ENCODE assay signal across 8 cellular contexts in the genomic region with DNA sequence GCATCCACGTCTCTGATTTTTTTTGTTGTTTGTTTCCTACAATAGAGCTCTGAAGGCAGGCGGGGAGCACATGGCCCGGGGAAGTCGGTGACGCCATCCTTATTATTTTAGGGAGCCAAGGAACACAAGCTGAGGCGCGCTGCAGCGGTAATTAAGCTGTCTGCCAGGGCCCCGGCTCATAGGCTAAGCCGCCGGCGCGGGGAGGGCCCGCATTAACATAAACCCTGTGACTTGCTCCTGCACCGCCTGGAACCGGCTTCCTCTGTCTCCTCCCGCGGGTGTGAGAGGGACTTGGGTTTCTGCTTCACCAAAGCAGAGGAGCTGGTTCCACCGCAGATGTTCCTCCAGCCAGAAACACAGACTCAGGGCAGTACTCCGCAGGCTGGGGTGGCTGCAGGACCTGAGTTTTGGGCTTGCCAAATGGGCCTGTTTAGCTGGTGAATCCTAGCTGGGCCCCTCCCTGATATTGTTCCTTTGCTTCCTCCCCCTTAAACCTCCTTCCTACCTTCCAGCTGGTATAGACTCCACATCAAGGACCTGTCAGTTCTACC.
A peak's percentile ranks its signal among the peaks of the same experiment; 100 is the strongest.
DNase-seq lines count a peak whose midpoint lies in the region; ATAC-seq and TF ChIP-seq lines count a peak whose summit lies in the region.

No MANE protein-coding gene starts in this region.

- DNase-seq in GM13976 (ENCODE audit: low spot score) = peak; percentile 75
- peak; percentile 28 for DNase-seq in T-helper 22 cell (ENCODE audit: low read depth)
- peak; percentile 82 for DNase-seq in brain microvascular endothelial cell
- peak; percentile 77 for DNase-seq in iPS DF 19.7 (ENCODE audit: low read depth, low spot score)
- peak; percentile 85 for DNase-seq in retina
- no peak for DNase-seq in HuH-7 (ENCODE audit: low spot score)
- no peak for DNase-seq in NCI-H1105 (lab: John Stamatoyannopoulos, UW)

- in situ Hi-C loops in GM13976 (cut with MboI; ENCODE audit: low sequenced_read_pairs, unreplicated experiment) (no loop called here), brain microvascular endothelial cell (cut with HindIII; ENCODE audit: low pct_ligation_motif_present, low sequenced_read_pairs) (no loop called here)

- H3K27me3 ChIP-seq in brain microvascular endothelial cell (replicated peaks) = no peaks in the 10 kb centered on the region

- peak; percentile 46 for ATAC-seq in HG03064 (IDR thresholded peaks at IDR 0.05; ENCODE audit: low read depth, unreplicated experiment)

- no peak overlapping the region for H3K27ac ChIP-seq in brain microvascular endothelial cell

- H3K36me3 ChIP-seq in brain microvascular endothelial cell (replicated peaks) = no peaks in the 10 kb centered on the region

- H3K4me3 ChIP-seq in brain microvascular endothelial cell (ENCODE audit: low read depth, low read length) = no peak overlapping the region

- TF ChIP-seq CTCF in GM13976 (IDR thresholded peaks at IDR 0.05; ENCODE audit: borderline replicate concordance, control extremely low read depth, extremely low read depth, insufficient read depth, missing control alignments) = no peak
- no peak for TF ChIP-seq CTCF in brain microvascular endothelial cell (IDR thresholded peaks at IDR 0.05; ENCODE audit: low read depth, low read length, missing control alignments)

Comparison
In these comparisons a context has a peak if more than half of its experiments do, and no peak if none do; other contexts are left out.
1. DNase-seq: peak in GM13976 (single experiment), T-helper 22 cell (single experiment), brain microvascular endothelial cell (single experiment), iPS DF 19.7 (single experiment) and retina (single experiment); none in HuH-7 (single experiment) and NCI-H1105 (single experiment).